In genomic region chr17:78378225-78379133, GRCh38 we compare ENCODE assay signal across 1 cellular context.
A peak's percentile ranks its signal among the peaks of the same experiment; 100 is the strongest.
TF ChIP-seq lines count a peak whose summit lies in the region.

A gene with protein sequence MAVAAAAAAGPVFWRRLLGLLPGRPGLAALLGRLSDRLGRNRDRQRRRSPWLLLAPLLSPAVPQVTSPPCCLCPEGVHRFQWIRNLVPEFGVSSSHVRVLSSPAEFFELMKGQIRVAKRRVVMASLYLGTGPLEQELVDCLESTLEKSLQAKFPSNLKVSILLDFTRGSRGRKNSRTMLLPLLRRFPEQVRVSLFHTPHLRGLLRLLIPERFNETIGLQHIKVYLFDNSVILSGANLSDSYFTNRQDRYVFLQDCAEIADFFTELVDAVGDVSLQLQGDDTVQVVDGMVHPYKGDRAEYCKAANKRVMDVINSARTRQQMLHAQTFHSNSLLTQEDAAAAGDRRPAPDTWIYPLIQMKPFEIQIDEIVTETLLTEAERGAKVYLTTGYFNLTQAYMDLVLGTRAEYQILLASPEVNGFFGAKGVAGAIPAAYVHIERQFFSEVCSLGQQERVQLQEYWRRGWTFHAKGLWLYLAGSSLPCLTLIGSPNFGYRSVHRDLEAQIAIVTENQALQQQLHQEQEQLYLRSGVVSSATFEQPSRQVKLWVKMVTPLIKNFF (plus strand): TSS chr17:78378649. CDS start chr17:78378666, 17 bp downstream.

TF ChIP-seq in GM12878, 131 proteins besides CTCF, POLR2A, EP300 and RAD21 (continued from another document and continues in another):
- TF ChIP-seq, protein P1, sequence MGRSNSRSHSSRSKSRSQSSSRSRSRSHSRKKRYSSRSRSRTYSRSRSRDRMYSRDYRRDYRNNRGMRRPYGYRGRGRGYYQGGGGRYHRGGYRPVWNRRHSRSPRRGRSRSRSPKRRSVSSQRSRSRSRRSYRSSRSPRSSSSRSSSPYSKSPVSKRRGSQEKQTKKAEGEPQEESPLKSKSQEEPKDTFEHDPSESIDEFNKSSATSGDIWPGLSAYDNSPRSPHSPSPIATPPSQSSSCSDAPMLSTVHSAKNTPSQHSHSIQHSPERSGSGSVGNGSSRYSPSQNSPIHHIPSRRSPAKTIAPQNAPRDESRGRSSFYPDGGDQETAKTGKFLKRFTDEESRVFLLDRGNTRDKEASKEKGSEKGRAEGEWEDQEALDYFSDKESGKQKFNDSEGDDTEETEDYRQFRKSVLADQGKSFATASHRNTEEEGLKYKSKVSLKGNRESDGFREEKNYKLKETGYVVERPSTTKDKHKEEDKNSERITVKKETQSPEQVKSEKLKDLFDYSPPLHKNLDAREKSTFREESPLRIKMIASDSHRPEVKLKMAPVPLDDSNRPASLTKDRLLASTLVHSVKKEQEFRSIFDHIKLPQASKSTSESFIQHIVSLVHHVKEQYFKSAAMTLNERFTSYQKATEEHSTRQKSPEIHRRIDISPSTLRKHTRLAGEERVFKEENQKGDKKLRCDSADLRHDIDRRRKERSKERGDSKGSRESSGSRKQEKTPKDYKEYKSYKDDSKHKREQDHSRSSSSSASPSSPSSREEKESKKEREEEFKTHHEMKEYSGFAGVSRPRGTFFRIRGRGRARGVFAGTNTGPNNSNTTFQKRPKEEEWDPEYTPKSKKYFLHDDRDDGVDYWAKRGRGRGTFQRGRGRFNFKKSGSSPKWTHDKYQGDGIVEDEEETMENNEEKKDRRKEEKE (IDR thresholded peaks at IDR 0.05) = no peak
- 0 out of 2 replicates have a peak, but pooled peaks have one; percentile 5 for TF ChIP-seq BCL11A (IDR thresholded peaks at IDR 0.05; ENCODE audit: low read depth, low read length)
- TF ChIP-seq, protein P2, sequence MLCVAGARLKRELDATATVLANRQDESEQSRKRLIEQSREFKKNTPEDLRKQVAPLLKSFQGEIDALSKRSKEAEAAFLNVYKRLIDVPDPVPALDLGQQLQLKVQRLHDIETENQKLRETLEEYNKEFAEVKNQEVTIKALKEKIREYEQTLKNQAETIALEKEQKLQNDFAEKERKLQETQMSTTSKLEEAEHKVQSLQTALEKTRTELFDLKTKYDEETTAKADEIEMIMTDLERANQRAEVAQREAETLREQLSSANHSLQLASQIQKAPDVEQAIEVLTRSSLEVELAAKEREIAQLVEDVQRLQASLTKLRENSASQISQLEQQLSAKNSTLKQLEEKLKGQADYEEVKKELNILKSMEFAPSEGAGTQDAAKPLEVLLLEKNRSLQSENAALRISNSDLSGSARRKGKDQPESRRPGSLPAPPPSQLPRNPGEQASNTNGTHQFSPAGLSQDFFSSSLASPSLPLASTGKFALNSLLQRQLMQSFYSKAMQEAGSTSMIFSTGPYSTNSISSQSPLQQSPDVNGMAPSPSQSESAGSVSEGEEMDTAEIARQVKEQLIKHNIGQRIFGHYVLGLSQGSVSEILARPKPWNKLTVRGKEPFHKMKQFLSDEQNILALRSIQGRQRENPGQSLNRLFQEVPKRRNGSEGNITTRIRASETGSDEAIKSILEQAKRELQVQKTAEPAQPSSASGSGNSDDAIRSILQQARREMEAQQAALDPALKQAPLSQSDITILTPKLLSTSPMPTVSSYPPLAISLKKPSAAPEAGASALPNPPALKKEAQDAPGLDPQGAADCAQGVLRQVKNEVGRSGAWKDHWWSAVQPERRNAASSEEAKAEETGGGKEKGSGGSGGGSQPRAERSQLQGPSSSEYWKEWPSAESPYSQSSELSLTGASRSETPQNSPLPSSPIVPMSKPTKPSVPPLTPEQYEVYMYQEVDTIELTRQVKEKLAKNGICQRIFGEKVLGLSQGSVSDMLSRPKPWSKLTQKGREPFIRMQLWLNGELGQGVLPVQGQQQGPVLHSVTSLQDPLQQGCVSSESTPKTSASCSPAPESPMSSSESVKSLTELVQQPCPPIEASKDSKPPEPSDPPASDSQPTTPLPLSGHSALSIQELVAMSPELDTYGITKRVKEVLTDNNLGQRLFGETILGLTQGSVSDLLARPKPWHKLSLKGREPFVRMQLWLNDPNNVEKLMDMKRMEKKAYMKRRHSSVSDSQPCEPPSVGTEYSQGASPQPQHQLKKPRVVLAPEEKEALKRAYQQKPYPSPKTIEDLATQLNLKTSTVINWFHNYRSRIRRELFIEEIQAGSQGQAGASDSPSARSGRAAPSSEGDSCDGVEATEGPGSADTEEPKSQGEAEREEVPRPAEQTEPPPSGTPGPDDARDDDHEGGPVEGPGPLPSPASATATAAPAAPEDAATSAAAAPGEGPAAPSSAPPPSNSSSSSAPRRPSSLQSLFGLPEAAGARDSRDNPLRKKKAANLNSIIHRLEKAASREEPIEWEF (IDR thresholded peaks at IDR 0.05; ENCODE audit: insufficient replicate concordance, low read depth, low read length) = no peak
- no peak for TF ChIP-seq MTA3 (IDR thresholded peaks at IDR 0.05; ENCODE audit: borderline replicate concordance, low read length)
- peak; percentile 59; the same call in 1 of the 2 replicates for TF ChIP-seq TBL1XR1 (IDR thresholded peaks at IDR 0.05; ENCODE audit: low read depth, low read length)
- no peak for TF ChIP-seq CHD2 (IDR thresholded peaks at IDR 0.05; ENCODE audit: borderline replicate concordance, low read depth, low read length)
- TF ChIP-seq, protein P3, sequence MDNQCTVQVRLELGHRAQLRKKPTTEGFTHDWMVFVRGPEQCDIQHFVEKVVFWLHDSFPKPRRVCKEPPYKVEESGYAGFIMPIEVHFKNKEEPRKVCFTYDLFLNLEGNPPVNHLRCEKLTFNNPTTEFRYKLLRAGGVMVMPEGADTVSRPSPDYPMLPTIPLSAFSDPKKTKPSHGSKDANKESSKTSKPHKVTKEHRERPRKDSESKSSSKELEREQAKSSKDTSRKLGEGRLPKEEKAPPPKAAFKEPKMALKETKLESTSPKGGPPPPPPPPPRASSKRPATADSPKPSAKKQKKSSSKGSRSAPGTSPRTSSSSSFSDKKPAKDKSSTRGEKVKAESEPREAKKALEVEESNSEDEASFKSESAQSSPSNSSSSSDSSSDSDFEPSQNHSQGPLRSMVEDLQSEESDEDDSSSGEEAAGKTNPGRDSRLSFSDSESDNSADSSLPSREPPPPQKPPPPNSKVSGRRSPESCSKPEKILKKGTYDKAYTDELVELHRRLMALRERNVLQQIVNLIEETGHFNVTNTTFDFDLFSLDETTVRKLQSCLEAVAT (IDR thresholded peaks at IDR 0.05) = no peak
- TF ChIP-seq MTA2 (IDR thresholded peaks at IDR 0.05; ENCODE audit: low read depth) = no peak
- peak; percentile 89 for TF ChIP-seq RUNX3 (IDR thresholded peaks at IDR 0.05; ENCODE audit: low read length)
- peak; percentile 61; the same call in 1 of the 2 replicates for TF ChIP-seq SPI1 (IDR thresholded peaks at IDR 0.05; ENCODE audit: borderline replicate concordance, insufficient read depth, low read depth, low read length)
- TF ChIP-seq, protein P4, sequence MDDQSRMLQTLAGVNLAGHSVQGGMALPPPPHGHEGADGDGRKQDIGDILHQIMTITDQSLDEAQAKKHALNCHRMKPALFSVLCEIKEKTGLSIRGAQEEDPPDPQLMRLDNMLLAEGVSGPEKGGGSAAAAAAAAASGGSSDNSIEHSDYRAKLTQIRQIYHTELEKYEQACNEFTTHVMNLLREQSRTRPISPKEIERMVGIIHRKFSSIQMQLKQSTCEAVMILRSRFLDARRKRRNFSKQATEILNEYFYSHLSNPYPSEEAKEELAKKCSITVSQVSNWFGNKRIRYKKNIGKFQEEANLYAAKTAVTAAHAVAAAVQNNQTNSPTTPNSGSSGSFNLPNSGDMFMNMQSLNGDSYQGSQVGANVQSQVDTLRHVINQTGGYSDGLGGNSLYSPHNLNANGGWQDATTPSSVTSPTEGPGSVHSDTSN (IDR thresholded peaks at IDR 0.05; ENCODE audit: insufficient replicate concordance, low read depth, low read length) = no peak
- TF ChIP-seq, protein P5, sequence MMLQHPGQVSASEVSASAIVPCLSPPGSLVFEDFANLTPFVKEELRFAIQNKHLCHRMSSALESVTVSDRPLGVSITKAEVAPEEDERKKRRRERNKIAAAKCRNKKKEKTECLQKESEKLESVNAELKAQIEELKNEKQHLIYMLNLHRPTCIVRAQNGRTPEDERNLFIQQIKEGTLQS (IDR thresholded peaks at IDR 0.05; ENCODE audit: borderline replicate concordance, extremely low read depth, low read depth, low read length) = peak; percentile 54; the same call in 1 of the 2 replicates
- no peak for TF ChIP-seq SMAD1 (IDR thresholded peaks at IDR 0.05; ENCODE audit: low read depth, partially characterized antibody)
- TF ChIP-seq RAD51 (IDR thresholded peaks at IDR 0.05) = no peak
- peak; percentile 67; the same call in 1 of the 2 replicates for TF ChIP-seq POLR2AphosphoS2 (IDR thresholded peaks at IDR 0.05; ENCODE audit: low read depth, low read length)
- no peak for TF ChIP-seq SREBF1 (IDR thresholded peaks at IDR 0.05; ENCODE audit: low read length)
- no peak for TF ChIP-seq HDAC6 (IDR thresholded peaks at IDR 0.05; ENCODE audit: unreplicated experiment)
- no peak for TF ChIP-seq CBX3 (IDR thresholded peaks at IDR 0.05; ENCODE audit: borderline replicate concordance, low read depth)
- no peak for TF ChIP-seq TCF7 (IDR thresholded peaks at IDR 0.05; ENCODE audit: borderline replicate concordance)
- peak; percentile 84 for TF ChIP-seq KLF5 (IDR thresholded peaks at IDR 0.05; ENCODE audit: partially characterized antibody)
- TF ChIP-seq PAX8 (IDR thresholded peaks at IDR 0.05) = no peak
- no peak; the same call in 1 of the 2 replicates for TF ChIP-seq ESRRA (IDR thresholded peaks at IDR 0.05; ENCODE audit: low read length)
- TF ChIP-seq NBN (IDR thresholded peaks at IDR 0.05) = 0 out of 2 replicates have a peak, but pooled peaks have one; percentile 46
- TF ChIP-seq, protein P6, sequence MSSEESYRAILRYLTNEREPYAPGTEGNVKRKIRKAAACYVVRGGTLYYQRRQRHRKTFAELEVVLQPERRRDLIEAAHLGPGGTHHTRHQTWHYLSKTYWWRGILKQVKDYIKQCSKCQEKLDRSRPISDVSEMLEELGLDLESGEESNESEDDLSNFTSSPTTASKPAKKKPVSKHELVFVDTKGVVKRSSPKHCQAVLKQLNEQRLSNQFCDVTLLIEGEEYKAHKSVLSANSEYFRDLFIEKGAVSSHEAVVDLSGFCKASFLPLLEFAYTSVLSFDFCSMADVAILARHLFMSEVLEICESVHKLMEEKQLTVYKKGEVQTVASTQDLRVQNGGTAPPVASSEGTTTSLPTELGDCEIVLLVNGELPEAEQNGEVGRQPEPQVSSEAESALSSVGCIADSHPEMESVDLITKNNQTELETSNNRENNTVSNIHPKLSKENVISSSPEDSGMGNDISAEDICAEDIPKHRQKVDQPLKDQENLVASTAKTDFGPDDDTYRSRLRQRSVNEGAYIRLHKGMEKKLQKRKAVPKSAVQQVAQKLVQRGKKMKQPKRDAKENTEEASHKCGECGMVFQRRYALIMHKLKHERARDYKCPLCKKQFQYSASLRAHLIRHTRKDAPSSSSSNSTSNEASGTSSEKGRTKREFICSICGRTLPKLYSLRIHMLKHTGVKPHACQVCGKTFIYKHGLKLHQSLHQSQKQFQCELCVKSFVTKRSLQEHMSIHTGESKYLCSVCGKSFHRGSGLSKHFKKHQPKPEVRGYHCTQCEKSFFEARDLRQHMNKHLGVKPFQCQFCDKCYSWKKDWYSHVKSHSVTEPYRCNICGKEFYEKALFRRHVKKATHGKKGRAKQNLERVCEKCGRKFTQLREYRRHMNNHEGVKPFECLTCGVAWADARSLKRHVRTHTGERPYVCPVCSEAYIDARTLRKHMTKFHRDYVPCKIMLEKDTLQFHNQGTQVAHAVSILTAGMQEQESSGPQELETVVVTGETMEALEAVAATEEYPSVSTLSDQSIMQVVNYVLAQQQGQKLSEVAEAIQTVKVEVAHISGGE (CRISPR knock-in tag; IDR thresholded peaks at IDR 0.05) = 0 out of 2 replicates have a peak, but pooled peaks have one; percentile 17
- TF ChIP-seq CHD4 (IDR thresholded peaks at IDR 0.05) = no peak
- TF ChIP-seq BACH1 (IDR thresholded peaks at IDR 0.05; ENCODE audit: borderline replicate concordance) = 0 out of 2 replicates have a peak, but pooled peaks have one; percentile 21
- TF ChIP-seq, protein P7, sequence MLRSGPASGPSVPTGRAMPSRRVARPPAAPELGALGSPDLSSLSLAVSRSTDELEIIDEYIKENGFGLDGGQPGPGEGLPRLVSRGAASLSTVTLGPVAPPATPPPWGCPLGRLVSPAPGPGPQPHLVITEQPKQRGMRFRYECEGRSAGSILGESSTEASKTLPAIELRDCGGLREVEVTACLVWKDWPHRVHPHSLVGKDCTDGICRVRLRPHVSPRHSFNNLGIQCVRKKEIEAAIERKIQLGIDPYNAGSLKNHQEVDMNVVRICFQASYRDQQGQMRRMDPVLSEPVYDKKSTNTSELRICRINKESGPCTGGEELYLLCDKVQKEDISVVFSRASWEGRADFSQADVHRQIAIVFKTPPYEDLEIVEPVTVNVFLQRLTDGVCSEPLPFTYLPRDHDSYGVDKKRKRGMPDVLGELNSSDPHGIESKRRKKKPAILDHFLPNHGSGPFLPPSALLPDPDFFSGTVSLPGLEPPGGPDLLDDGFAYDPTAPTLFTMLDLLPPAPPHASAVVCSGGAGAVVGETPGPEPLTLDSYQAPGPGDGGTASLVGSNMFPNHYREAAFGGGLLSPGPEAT (IDR thresholded peaks at IDR 0.05; ENCODE audit: low read depth) = peak; percentile 74; the same call in 1 of the 2 replicates
- no peak for TF ChIP-seq RFX5 (IDR thresholded peaks at IDR 0.05; ENCODE audit: low read depth, low read length)
- peak; percentile 99 for TF ChIP-seq TARDBP (IDR thresholded peaks at IDR 0.05; ENCODE audit: borderline replicate concordance)
- TF ChIP-seq USF1 (IDR thresholded peaks at IDR 0.05; ENCODE audit: borderline replicate concordance, extremely low read length, insufficient read depth, low read depth, low read length) = no peak
- TF ChIP-seq NFYA (IDR thresholded peaks at IDR 0.05; ENCODE audit: borderline replicate concordance, low read depth, low read length) = no peak
- TF ChIP-seq NRF1 (conservative IDR thresholded peaks at IDR 0.05; ENCODE audit: low read depth, low read length) = peak; percentile 50
- TF ChIP-seq ZNF24 (IDR thresholded peaks at IDR 0.05) = no peak
- peak; percentile 75; the same call in 1 of the 2 replicates for TF ChIP-seq CBFB (IDR thresholded peaks at IDR 0.05; ENCODE audit: low read depth)
